8 cellular contexts compared by ENCODE assay signal in the genomic region with DNA sequence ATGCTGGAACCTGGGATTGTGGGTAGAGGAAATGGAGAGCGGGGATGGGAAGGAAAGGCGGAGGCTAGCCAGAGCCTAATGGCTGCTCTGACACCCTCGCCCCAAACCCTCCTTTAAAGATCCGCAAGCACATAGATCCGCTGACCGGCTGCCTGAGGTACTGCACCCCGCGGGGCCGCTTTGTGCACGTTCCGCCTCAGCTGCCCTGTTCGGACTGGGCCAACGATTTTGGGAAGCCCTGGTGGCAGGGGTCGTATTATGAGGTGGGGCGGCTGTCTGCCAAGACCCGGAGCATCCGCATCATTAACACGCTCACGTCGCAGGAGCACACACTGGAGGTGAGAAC. TPM values are rescaled to one million over a fixed set of nuclear protein-coding genes. Genes with fewer than 3 reads are reported as not detected.
DNase-seq lines count a peak whose midpoint lies in the region; ATAC-seq and TF ChIP-seq lines count a peak whose summit lies in the region.

No MANE protein-coding gene starts in this region.

- peaks cover 8% of the 10 kb centered on the region for H3K4me1 Mint-ChIP-seq in activated naive CD4-positive, alpha-beta T cell treated with anti-CD3 and anti-CD28 coated beads, Interleukin-2, amount 10 ng/mL, durations not matched to agents 7 days and 5 days

- H3K27ac Mint-ChIP-seq in activated naive CD4-positive, alpha-beta T cell treated with anti-CD3 and anti-CD28 coated beads, Interleukin-2, amount 10 ng/mL, durations not matched to agents 7 days and 5 days: no peak overlapping the region

- no peak overlapping the region for H3K4me3 Mint-ChIP-seq in activated naive CD4-positive, alpha-beta T cell treated with anti-CD3 and anti-CD28 coated beads, Interleukin-2, amount 10 ng/mL, durations not matched to agents 7 days and 5 days

- H3K27me3 ChIP-seq in right atrium auricular region: no peaks in the 10 kb centered on the region

- H3K27ac ChIP-seq in right atrium auricular region: peak overlapping the region; percentile 90 to 98

- no peak for ATAC-seq in HG03460 (IDR thresholded peaks at IDR 0.05; ENCODE audit: unreplicated experiment)
- ATAC-seq in GM21619 (IDR thresholded peaks at IDR 0.05; ENCODE audit: unreplicated experiment): no peak

- H3K9me3 Mint-ChIP-seq in activated naive CD4-positive, alpha-beta T cell treated with anti-CD3 and anti-CD28 coated beads, Interleukin-2, amount 10 ng/mL, durations not matched to agents 7 days and 5 days: no peaks in the 10 kb centered on the region

- H3K4me3 ChIP-seq in right atrium auricular region (peak overlapping the region; percentile 62 to 64), skeletal muscle cell (ENCODE audit: low read depth, low read length) (peak overlapping the region; percentile 75)

- DNase-seq in ELR (ENCODE audit: low read depth): peak; percentile 82
- peak; percentile 54 for DNase-seq in M059J (ENCODE audit: low read depth)
- peak; percentile 62 for DNase-seq in activated naive CD4-positive, alpha-beta T cell treated with anti-CD3 and anti-CD28 coated beads, Interleukin-2, amount 10 ng/mL, durations not matched to agents 7 days and 5 days
- DNase-seq in right atrium auricular region (ENCODE audit: low spot score): no peak
- no peak for DNase-seq in skeletal muscle cell (ENCODE audit: low read depth)
- no peak for DNase-seq in NCI-H1048 (lab: John Stamatoyannopoulos, UW)

- TF ChIP-seq CTCF in right atrium auricular region (IDR thresholded peaks at IDR 0.05): peak in 1 of 2 donors; percentile 58

- H3K36me3 ChIP-seq in right atrium auricular region: peaks cover 5% of the 10 kb centered on the region

- H3K36me3 Mint-ChIP-seq in activated naive CD4-positive, alpha-beta T cell treated with anti-CD3 and anti-CD28 coated beads, Interleukin-2, amount 10 ng/mL, durations not matched to agents 7 days and 5 days: peaks cover 9% of the 10 kb centered on the region

- peaks cover 0 to 42% of the 10 kb centered on the region in 2 donors for H3K4me1 ChIP-seq in right atrium auricular region

- H3K27me3 Mint-ChIP-seq in activated naive CD4-positive, alpha-beta T cell treated with anti-CD3 and anti-CD28 coated beads, Interleukin-2, amount 10 ng/mL, durations not matched to agents 7 days and 5 days: no peaks in the 10 kb centered on the region

- no peaks in the 10 kb centered on the region for H3K9me3 ChIP-seq in right atrium auricular region

- CTCF ChIA-PET in activated naive CD4-positive, alpha-beta T cell treated with anti-CD3 and anti-CD28 coated beads, Interleukin-2, amount 10 ng/mL, durations not matched to agents 7 days and 5 days (lab: Charles Lee): interaction anchor here (0.6 to 9.5 kb wide), 4 partner anchors 58 to 199 kb away, joined by 3 to 120 read pairs (median 6); a partner anchor contains a TSS

RNA-seq across cellular contexts. Expression of a gene that starts 0.7 kb away (rescaled TPM):
- total RNA-seq in M059J (2014; rRNA removed; shearing (Covaris generic)): 6.6 and 14.2 TPM in 2 replicates
- 1 to 10 TPM; 5.1 to 6.8 TPM for total RNA-seq in right atrium auricular region

RNA-seq across cellular contexts. Expression of a gene that starts 1.1 kb away (rescaled TPM):
- 49.4 and 68.2 TPM in 2 replicates for total RNA-seq in M059J (2014; rRNA removed; shearing (Covaris generic))
- total RNA-seq in right atrium auricular region: 10 to 100 TPM; 77.1 to 85.0 TPM

RNA-seq across cellular contexts. Expression of a gene that starts 3.6 kb away (rescaled TPM):
- total RNA-seq in M059J (2014; rRNA removed; shearing (Covaris generic)): 0.49 TPM in 1 of 2 replicates, not detected in the other
- 10 to 100 TPM; 42.5 to 53.2 TPM for total RNA-seq in right atrium auricular region

RNA-seq across cellular contexts. Expression of a gene that starts 24.4 kb away (rescaled TPM):
- total RNA-seq in M059J (2014; rRNA removed; shearing (Covaris generic)): 0.59 and 3.2 TPM in 2 replicates
- 10 to 100 TPM; 11.0 to 11.1 TPM for total RNA-seq in right atrium auricular region

RNA-seq across cellular contexts. Expression of a gene that starts 30.1 kb away (rescaled TPM):
- 15.6 and 31.3 TPM in 2 replicates for total RNA-seq in M059J (2014; rRNA removed; shearing (Covaris generic))
- total RNA-seq in right atrium auricular region: 10 to 100 TPM; 17.6 to 44.7 TPM

Comparison
In these comparisons a context has a peak if more than half of its experiments do, and no peak if none do; other contexts are left out.
1. DNase-seq: peak in ELR (single experiment), M059J (single experiment) and activated naive CD4-positive, alpha-beta T cell treated with anti-CD3 and anti-CD28 coated beads, Interleukin-2, amount 10 ng/mL, durations not matched to agents 7 days and 5 days (single experiment); none in right atrium auricular region (single experiment), skeletal muscle cell (single experiment) and NCI-H1048 (single experiment).
2. RNA of a gene that starts 3.6 kb away (total RNA-seq): 42.5 to 53.2 TPM in right atrium auricular region; 0.49 TPM in M059J; every median in the first group is over 10 times any median in the second.